13 cellular contexts compared by ENCODE assay signal in genomic region chr5:57538341-57538955, GRCh38. TPM values are rescaled to one million over a fixed set of nuclear protein-coding genes. Genes with fewer than 3 reads are reported as not detected.
DNase-seq lines count a peak whose midpoint lies in the region; ATAC-seq and TF ChIP-seq lines count a peak whose summit lies in the region.
"Had no signal": no experiment of that assay in that cellular context is flagged by ENCODE, and none has a peak within 500 bp of the region (broad histone marks: within the 10 kb centered on the region; RNA-seq: fewer than 3 reads in every experiment).

No MANE protein-coding gene starts in this region.

- no peak overlapping the region for H3K4me3 ChIP-seq in AG04450 (ENCODE audit: low read depth, low read length)
- H3K4me3 ChIP-seq: neural progenitor cell had no signal

- peaks cover 9% of the 10 kb centered on the region for H3K4me1 Mint-ChIP-seq in chondrocyte (ENCODE audit: low read depth)

- H3K9me3 ChIP-seq in AG04450 (ENCODE audit: control insufficient read depth, insufficient read depth, low read length), result no peaks in the 10 kb centered on the region

- H3K27ac ChIP-seq in AG04450 (ENCODE audit: low read depth, low read length), result peak overlapping the region; percentile 35
- H3K27ac ChIP-seq: neural progenitor cell had no signal

- H3K27me3 ChIP-seq in AG04450 (ENCODE audit: control insufficient read depth, insufficient read depth, low read length), result no peaks in the 10 kb centered on the region
- H3K27me3 ChIP-seq: neural progenitor cell had no signal

- TF ChIP-seq CTCF in AG04450 (IDR thresholded peaks at IDR 0.05; ENCODE audit: low read depth, low read length) (no peak), chondrocyte (IDR thresholded peaks at IDR 0.05) (no peak)

- H3K9me3 Mint-ChIP-seq in chondrocyte (ENCODE audit: low read depth), result no peaks in the 10 kb centered on the region
- H3K9me3 Mint-ChIP-seq: CD4-positive, alpha-beta T cell; neural progenitor cell had no signal

- no peaks in the 10 kb centered on the region for H3K27me3 Mint-ChIP-seq in chondrocyte (ENCODE audit: low read depth)

- POLR2A ChIA-PET in AG04450 (lab: Yijun Ruan, JAX), result interaction anchor here (1.1 to 1.3 kb wide), 2 partner anchors 214 to 221 kb away, joined by 3 to 4 read pairs; no protein-coding TSS in a partner anchor
- POLR2A ChIA-PET in HEK293T (lab: Yijun Ruan, JAX), result no interaction called here

- H3K4me3 Mint-ChIP-seq in chondrocyte (ENCODE audit: unreplicated experiment), result no peak overlapping the region
- H3K4me3 Mint-ChIP-seq: CD4-positive, alpha-beta T cell; neural progenitor cell had no signal

- no peaks in the 10 kb centered on the region for H3K36me3 Mint-ChIP-seq in chondrocyte (ENCODE audit: low read depth)
- H3K36me3 Mint-ChIP-seq: neural progenitor cell had no signal

- CTCF ChIA-PET in AG04450 (lab: Charles Lee) (interaction anchor here (0.6 to 1.6 kb wide), 3 partner anchors 241 to 243 kb away, joined by 3 to 8 read pairs (median 7); no protein-coding TSS in a partner anchor), HEK293T (lab: Yijun Ruan, JAX) (no interaction called here)

- ATAC-seq in HG02884 (IDR thresholded peaks at IDR 0.05; ENCODE audit: unreplicated experiment), result peak; percentile 47
- ATAC-seq in GM19467 (IDR thresholded peaks at IDR 0.05; ENCODE audit: unreplicated experiment), result no peak
- ATAC-seq in HG03342 (IDR thresholded peaks at IDR 0.05; ENCODE audit: unreplicated experiment), result no peak

- H3K27ac Mint-ChIP-seq in chondrocyte (ENCODE audit: unreplicated experiment), result no peak overlapping the region
- H3K27ac Mint-ChIP-seq: CD4-positive, alpha-beta T cell; neural progenitor cell had no signal

- DNase-seq in AG04450 (ENCODE audit: low read depth, low spot score), result peak; percentile 37
- DNase-seq in astrocyte of the hippocampus (ENCODE audit: low read depth, low spot score), result peak; percentile 47
- DNase-seq in kidney tubule cell (ENCODE audit: low spot score), result peak; percentile 73
- DNase-seq in HEK293T (ENCODE audit: extremely low spot score), result no peak
- no peak for DNase-seq in chondrocyte (ENCODE audit: low spot score)
- DNase-seq: activated CD8-positive, alpha-beta memory T cell treated with anti-CD3 and anti-CD28 coated beads, Interleukin-2, amount 50 U/mL, for 4 hours; CD4-positive, alpha-beta T cell; NCI-H2227 treated with DMSO at 0.1 percent for 48 hours had no signal

TF ChIP-seq in HEK293T, 16 proteins besides CTCF, POLR2A, EP300 and RAD21:
- no peak for TF ChIP-seq ARNT (IDR thresholded peaks at IDR 0.05)
- no peak for TF ChIP-seq SP1 (IDR thresholded peaks at IDR 0.05)
- TF ChIP-seq FOXM1 (IDR thresholded peaks at IDR 0.05; ENCODE audit: borderline replicate concordance), result no peak
- TF ChIP-seq LEF1 (IDR thresholded peaks at IDR 0.05; ENCODE audit: borderline replicate concordance), result no peak
- TF ChIP-seq ELF4 (IDR thresholded peaks at IDR 0.05), result no peak
- TF ChIP-seq TARDBP (IDR thresholded peaks at IDR 0.05), result no peak
- no peak for TF ChIP-seq FOXK2 (IDR thresholded peaks at IDR 0.05)
- no peak for TF ChIP-seq FOXA1 (IDR thresholded peaks at IDR 0.05)
- TF ChIP-seq NFRKB (IDR thresholded peaks at IDR 0.05), result no peak
- TF ChIP-seq L3MBTL2 (conservative IDR thresholded peaks at IDR 0.05), result no peak
- no peak for TF ChIP-seq SUZ12 (IDR thresholded peaks at IDR 0.05)
- no peak for TF ChIP-seq ZNF384 (IDR thresholded peaks at IDR 0.05)

RNA-seq across cellular contexts. Expression of gene ACTBL2, which starts 55.8 kb away (rescaled TPM):
- 0.38 and 0.45 TPM in 2 replicates for polyA plus RNA-seq in AG04450 (2011; rRNA removed)
- polyA minus RNA-seq in AG04450 (2011; rRNA and poly(A)+ RNA removed), result 0.91 and 1.1 TPM in 2 replicates
- 0.10 TPM in 1 of 3 replicates, not detected in the others for total RNA-seq in chondrocyte
- total RNA-seq: cardiac septum; CD4-positive, alpha-beta T cell had no signal

Comparison
In these comparisons a context has a peak if more than half of its experiments do, and no peak if none do; other contexts are left out.
1. DNase-seq: peak in AG04450 (single experiment), astrocyte of the hippocampus (single experiment) and kidney tubule cell (single experiment); none in HEK293T (single experiment) and chondrocyte (single experiment).